ENCODE assay signal across 28 cellular contexts in genomic region chr5:109703827-109704226, GRCh38. TPM values are rescaled to one million over a fixed set of nuclear protein-coding genes. Genes with fewer than 3 reads are reported as not detected.
DNase-seq lines count a peak whose midpoint lies in the region; ATAC-seq, FAIRE-seq and TF ChIP-seq lines count a peak whose summit lies in the region.
"Had no signal": no experiment of that assay in that cellular context is flagged by ENCODE, and none has a peak within 500 bp of the region (broad histone marks: within the 10 kb centered on the region; RNA-seq: fewer than 3 reads in every experiment).

No MANE protein-coding gene starts in this region.

- TF ChIP-seq POLR2A in K562 (conservative IDR thresholded peaks at IDR 0.05), result no peak

- no peaks in the 10 kb centered on the region for H3K9me3 Mint-ChIP-seq in stimulated activated memory B cell treated with anti-CD40 and anti-IgM and Interleukin-4, amounts not matched to agents 10 μg/mL and 1 μg/mL and 100 μg/mL, for 72 hours
- H3K9me3 Mint-ChIP-seq: activated naive CD4-positive, alpha-beta T cell treated with anti-CD3 and anti-CD28 coated beads, Interleukin-2, amount 10 ng/mL, durations not matched to agents 7 days and 5 days; activated T-cell treated with anti-CD3 and anti-CD28 coated beads, Interleukin-2, amount 50 U/mL, for 72 hours; H9 had no signal

- H3K27ac ChIP-seq in DND-41 (ENCODE audit: low read length) (0 out of 2 replicates have a peak overlapping the region, but pooled peaks have one; percentile 13), KMS-11 (peak overlapping the region; percentile 3; the same call in 1 of the 2 replicates), K562 (ENCODE audit: extremely low read depth, low read depth, low read length) (peak overlapping the region; percentile 68), psoas muscle (peak overlapping the region; percentile 80)
- H3K27ac ChIP-seq: heart right ventricle, left ventricle myocardium inferior, SK-N-MC, skin epidermis, transverse colon had no signal

- TF ChIP-seq CTCF in DND-41 (IDR thresholded peaks at IDR 0.05; ENCODE audit: borderline replicate concordance, extremely low read depth, low read length, poor library complexity, severe bottlenecking) (no peak), KMS-11 (conservative IDR thresholded peaks at IDR 0.05; ENCODE audit: low read depth, low read length) (no peak), K562 (IDR thresholded peaks at IDR 0.05 in 2 of 3, conservative IDR thresholded peaks at IDR 0.05 in 1 of 3; ENCODE audit: insufficient read depth in 2 of 3, low read depth in 1 of 3, low read length in 3 of 3) (no peak), psoas muscle (IDR thresholded peaks at IDR 0.05) (no peak)

- peaks cover 77% of the 10 kb centered on the region for H3K4me1 Mint-ChIP-seq in stimulated activated memory B cell treated with anti-CD40 and anti-IgM and Interleukin-4, amounts not matched to agents 10 μg/mL and 1 μg/mL and 100 μg/mL, for 72 hours

- no peak overlapping the region for H3K4me2 ChIP-seq in DND-41 (ENCODE audit: insufficient read depth, low read length)
- peak overlapping the region; percentile 52; the same call in 1 of the 2 replicates for H3K4me2 ChIP-seq in KMS-11
- peak overlapping the region; percentile 49 for H3K4me2 ChIP-seq in K562 (ENCODE audit: insufficient read depth, low read length)

- peak; percentile 57; the same call in 2 of the 3 replicates for ATAC-seq in DND-41 (ENCODE audit: insufficient read depth, low read depth)
- ATAC-seq in K562, result peak; percentile 87
- ATAC-seq in psoas muscle, result peak; percentile 64 to 76 (median 72)
- ATAC-seq in GM21390 (IDR thresholded peaks at IDR 0.05; ENCODE audit: unreplicated experiment), result no peak
- no peak for ATAC-seq in stimulated activated memory B cell treated with anti-CD40 and anti-IgM and Interleukin-4, amounts not matched to agents 10 μg/mL and 1 μg/mL and 100 μg/mL, for 72 hours
- ATAC-seq: activated T-cell treated with anti-CD3 and anti-CD28 coated beads, Interleukin-2, amount 50 U/mL, for 72 hours; esophagus mucosa had no signal

- H3K4me3 ChIP-seq in DND-41 (ENCODE audit: low read depth in 1 of 2, low read length in 2 of 2) (no peak overlapping the region), KMS-11 (IDR thresholded peaks at IDR 0.05; ENCODE audit: insufficient read depth, low read depth, low read length) (no peak overlapping the region), K562 (no peak overlapping the region), psoas muscle (peak overlapping the region; percentile 25)
- H3K4me3 ChIP-seq: heart right ventricle, left ventricle myocardium inferior, SK-N-MC, skin epidermis, transverse colon had no signal

- H2AFZ ChIP-seq in DND-41 (ENCODE audit: low read depth, low read length) (no peak overlapping the region), KMS-11 (ENCODE audit: low read depth) (no peak overlapping the region), K562 (ENCODE audit: low read depth, low read length) (no peak overlapping the region)

- no peak overlapping the region for H3K27ac Mint-ChIP-seq in stimulated activated memory B cell treated with anti-CD40 and anti-IgM and Interleukin-4, amounts not matched to agents 10 μg/mL and 1 μg/mL and 100 μg/mL, for 72 hours
- H3K27ac Mint-ChIP-seq: activated naive CD4-positive, alpha-beta T cell treated with anti-CD3 and anti-CD28 coated beads, Interleukin-2, amount 10 ng/mL, durations not matched to agents 7 days and 5 days; activated T-cell treated with anti-CD3 and anti-CD28 coated beads, Interleukin-2, amount 50 U/mL, for 72 hours; CD4-positive, alpha-beta memory T cell; H9 had no signal

- no peak for TF ChIP-seq RAD21 in K562 (CRISPR knock-in tag; conservative IDR thresholded peaks at IDR 0.05 in 1 of 2, IDR thresholded peaks at IDR 0.05 in 1 of 2)

- H3K4me1 ChIP-seq in DND-41 (ENCODE audit: insufficient read depth, low read length) (peaks cover 9% of the 10 kb centered on the region), KMS-11 (ENCODE audit: low read depth, poor library complexity, severe bottlenecking) (peaks cover 96% of the 10 kb centered on the region), K562 (replicated peaks in 1 of 2; ENCODE audit: control insufficient read depth in 2 of 2, insufficient read depth in 2 of 2, low read length in 2 of 2) (peaks cover 20 to 70% of the 10 kb centered on the region in 2 experiments), psoas muscle (peaks cover 55% of the 10 kb centered on the region)

- peaks cover 4% of the 10 kb centered on the region for H3K9me1 ChIP-seq in K562 (ENCODE audit: control insufficient read depth, insufficient read depth, low read length)

- POLR2A ChIA-PET in K562 (lab: Yijun Ruan, JAX), result interaction anchor here (0.6 to 2.2 kb wide), 8 partner anchors 8 to 92 kb away, joined by 3 to 13 read pairs (median 4); partner anchors contain the start of gene MAN2A1

- CTCF ChIA-PET in K562 (lab: Yijun Ruan, JAX; ENCODE audit: low intra/inter-chr PET ratio), result no interaction called here

- H4K20me1 ChIP-seq in DND-41 (ENCODE audit: insufficient read depth, low read length) (peaks cover 70% of the 10 kb centered on the region), KMS-11 (ENCODE audit: insufficient read depth) (peaks cover 83% of the 10 kb centered on the region), K562 (replicated peaks; ENCODE audit: control insufficient read depth, insufficient read depth, low read length) (peaks cover 4% of the 10 kb centered on the region; the same call in 1 of the 2 replicates)

- H3K36me3 ChIP-seq in DND-41 (ENCODE audit: insufficient read depth, low read length) (peaks cover 19% of the 10 kb centered on the region), KMS-11 (ENCODE audit: insufficient read depth) (no peaks in the 10 kb centered on the region; the same call in 1 of the 2 replicates), K562 (ENCODE audit: control insufficient read depth, insufficient read depth, low read length) (no peaks in the 10 kb centered on the region; the same call in 1 of the 3 replicates), psoas muscle (ENCODE audit: insufficient read depth in 1 of 2, low read depth in 1 of 2) (no peaks in the 10 kb centered on the region)
- H3K36me3 ChIP-seq: heart right ventricle, left ventricle myocardium inferior, transverse colon had no signal

- H3K9me3 ChIP-seq in DND-41 (ENCODE audit: insufficient read depth, low read length, severe bottlenecking) (no peaks in the 10 kb centered on the region), K562 (replicated peaks; ENCODE audit: control insufficient read depth, insufficient read depth, low read depth, low read length) (no peaks in the 10 kb centered on the region), psoas muscle (no peaks in the 10 kb centered on the region)
- H3K9me3 ChIP-seq: heart right ventricle, left ventricle myocardium inferior, transverse colon had no signal

- peak; percentile 95 for FAIRE-seq in K562 (lab: Jason Lieb, UNC)

- H3K4me3 Mint-ChIP-seq in stimulated activated memory B cell treated with anti-CD40 and anti-IgM and Interleukin-4, amounts not matched to agents 10 μg/mL and 1 μg/mL and 100 μg/mL, for 72 hours, result no peak overlapping the region
- H3K4me3 Mint-ChIP-seq: activated naive CD4-positive, alpha-beta T cell treated with anti-CD3 and anti-CD28 coated beads, Interleukin-2, amount 10 ng/mL, durations not matched to agents 7 days and 5 days; activated T-cell treated with anti-CD3 and anti-CD28 coated beads, Interleukin-2, amount 50 U/mL, for 72 hours; H9 had no signal

- H3K27me3 ChIP-seq in DND-41 (ENCODE audit: insufficient read depth, low read length, poor library complexity), result no peaks in the 10 kb centered on the region
- H3K27me3 ChIP-seq in KMS-11 (ENCODE audit: insufficient read depth, low read depth), result no peaks in the 10 kb centered on the region
- no peaks in the 10 kb centered on the region for H3K27me3 ChIP-seq in K562 (ENCODE audit: control insufficient read depth in 2 of 2, insufficient read depth in 2 of 2, low read length in 2 of 2)
- no peaks in the 10 kb centered on the region for H3K27me3 ChIP-seq in psoas muscle (ENCODE audit: insufficient read depth in 3 of 3, low read length in 2 of 3)
- H3K27me3 ChIP-seq: heart right ventricle, transverse colon had no signal

- intact Hi-C loops in K562 (cut with micrococcal nuclease) (loop anchor here (5.0 kb wide), 1 partner anchor 1808 kb away; the partner anchor contains the start of gene STARD4), psoas muscle (cut with DNase I) (no loop called here)

- no peaks in the 10 kb centered on the region for H3K27me3 Mint-ChIP-seq in stimulated activated memory B cell treated with anti-CD40 and anti-IgM and Interleukin-4, amounts not matched to agents 10 μg/mL and 1 μg/mL and 100 μg/mL, for 72 hours
- H3K27me3 Mint-ChIP-seq: activated naive CD4-positive, alpha-beta T cell treated with anti-CD3 and anti-CD28 coated beads, Interleukin-2, amount 10 ng/mL, durations not matched to agents 7 days and 5 days; CD4-positive, alpha-beta memory T cell had no signal

- H3K36me3 Mint-ChIP-seq in stimulated activated memory B cell treated with anti-CD40 and anti-IgM and Interleukin-4, amounts not matched to agents 10 μg/mL and 1 μg/mL and 100 μg/mL, for 72 hours, result peaks cover 49% of the 10 kb centered on the region

- DNase-seq in DND-41, result no peak
- peak; percentile 82 to 91 (median 84) for DNase-seq in K562 (ENCODE audit: extremely low read depth in 1 of 4, low spot score in 3 of 4)
- DNase-seq in psoas muscle, result no peak
- DNase-seq in SW 1271 (lab: John Stamatoyannopoulos, UW), result no peak
- no peak for DNase-seq in 8988T
- DNase-seq: activated CD4-positive, alpha-beta T cell treated with anti-CD3 and anti-CD28 coated beads for 1 hour; activated CD8-positive, alpha-beta memory T cell treated with anti-CD3 and anti-CD28 coated beads for 24 hours; activated naive CD4-positive, alpha-beta T cell treated with anti-CD3 and anti-CD28 coated beads, Interleukin-2, amount 10 ng/mL, durations not matched to agents 7 days and 5 days; activated T-cell treated with anti-CD3 and anti-CD28 coated beads, Interleukin-2, amount 50 U/mL, for 72 hours; anterior cingulate cortex; CD4-positive, alpha-beta memory T cell; cerebellar nuclear complex; DMS79; effector CD4-positive, alpha-beta T cell; H9; heart right ventricle; left ventricle myocardium inferior; NCI-H146; NCI-H82; posterior cingulate gyrus; stimulated activated naive CD4-positive, alpha-beta T cell treated with Interleukin-2 at 50 U/mL for 16 hours; transverse colon had no signal

- peak; percentile 92 for TF ChIP-seq EP300 in K562 (IDR thresholded peaks at IDR 0.05; ENCODE audit: low read length)

- H3K79me2 ChIP-seq in DND-41 (ENCODE audit: insufficient read depth, low read length), result peaks cover 100% of the 10 kb centered on the region
- peaks cover 100% of the 10 kb centered on the region for H3K79me2 ChIP-seq in KMS-11 (ENCODE audit: insufficient read depth, low read depth)
- H3K79me2 ChIP-seq in K562 (ENCODE audit: control insufficient read depth, insufficient read depth, low read length), result peaks cover 99% of the 10 kb centered on the region

- WGBS in K562 (ENCODE audit: insufficient coverage, low coverage, missing lambda C conversion rate), result 0% methylated on average over 1 of the region's 1 CpG
- 4 to 14% (median 8%) methylated on average over 1 of the region's 1 CpG for WGBS in psoas muscle, 3 donors

- BruUV-seq in K562 (replicated peaks; lab: Mats Ljungman, UMichigan), result no TSS peak

- H3K9ac ChIP-seq in DND-41 (ENCODE audit: low read depth, low read length), result no peak overlapping the region
- no peak overlapping the region for H3K9ac ChIP-seq in KMS-11
- H3K9ac ChIP-seq in K562 (ENCODE audit: insufficient read depth in 1 of 2, low read depth in 2 of 2, low read length in 2 of 2), result no peak overlapping the region; a peak in 1 of 4 replicates

- in situ Hi-C loops in K562 (cut with MboI), result no loop called here

RNA-seq across cellular contexts. Expression of gene MAN2A1, which starts 14.1 kb away (rescaled TPM):
- 49.3 and 133 TPM in 2 replicates for total RNA-seq in K562 (2011; cell fraction: chromatin; rRNA removed; ENCODE audit: low replicate concordance)
- total RNA-seq in K562 (2011; cell fraction: nucleolus; rRNA removed), result 34.5 and 44.9 TPM in 2 replicates
- 56.6 and 71.8 TPM in 2 replicates for total RNA-seq in K562 (2011; cell fraction: nucleoplasm; rRNA removed)
- total RNA-seq in K562 (2014; rRNA removed) (18.7 and 20.9 TPM in 2 replicates), K562 (2014; rRNA removed; fragmentation: Illumina TruSeq; extraction: Trizol) (32.0 and 33.4 TPM in 2 replicates), K562 (2015; rRNA removed; fragmentation: Illumina TruSeq; extraction: Trizol) (28.9 and 29.0 TPM in 2 replicates), K562 (2021) (25.8 and 25.9 TPM in 2 replicates), psoas muscle (10 to 100 TPM; 12.8 to 18.3 (median 15.7) TPM)
- polyA plus RNA-seq in K562 (2011; rRNA removed) (26.0 and 31.4 TPM in 2 replicates), K562 (2014; fragmentation: Illumina TruSeq; extraction: Trizol) (15.4 and 19.8 TPM in 2 replicates), K562 (2014; fragmentation: Nextera tagmentation; extraction: Ambion mirVana) (1 to 10 TPM; 5.2 to 8.2 TPM), K562 (2014; rRNA removed) (10.9 and 15.1 TPM in 2 replicates), psoas muscle (10 to 100 TPM in 1 of 3 donors, 1 to 10 TPM in 2; 4.2 to 10.3 (median 7.1) TPM)
- 6.3 and 9.5 TPM in 2 replicates for polyA plus RNA-seq in K562 (2011; cell fraction: cytosol; rRNA removed)
- polyA plus RNA-seq in K562 (2011; cell fraction: nucleus; rRNA removed), result 34.5 and 43.8 TPM in 2 replicates
- polyA plus RNA-seq in K562 (2012), result 11.9 and 17.3 TPM in 2 replicates
- polyA minus RNA-seq in K562 (2011; rRNA and poly(A)+ RNA removed), result 76.8 and 82.8 TPM in 2 replicates
- 20.2 and 32.8 TPM in 2 replicates for polyA minus RNA-seq in K562 (2011; cell fraction: cytosol; rRNA and poly(A)+ RNA removed)
- 87.9 and 133 TPM in 2 replicates for polyA minus RNA-seq in K562 (2011; cell fraction: nucleus; rRNA and poly(A)+ RNA removed)

Comparison
In these comparisons a context has a peak if more than half of its experiments do, and no peak if none do; other contexts are left out.
1. ATAC-seq: peak in DND-41 (single experiment), K562 (single experiment) and psoas muscle (4 of 4); none in GM21390 (single experiment) and stimulated activated memory B cell treated with anti-CD40 and anti-IgM and Interleukin-4, amounts not matched to agents 10 μg/mL and 1 μg/mL and 100 μg/mL, for 72 hours (single experiment).
2. DNase-seq: peak in K562 (4 of 4); none in DND-41 (single experiment), psoas muscle (0 of 2), SW 1271 (0 of 2) and 8988T (single experiment).
3. H3K27ac ChIP-seq: peak in every context shown above with its lines; median percentile 80 in psoas muscle; 68 in K562; 13 in DND-41; 3 in KMS-11.